16 cellular contexts compared by ENCODE assay signal in the genomic region with DNA sequence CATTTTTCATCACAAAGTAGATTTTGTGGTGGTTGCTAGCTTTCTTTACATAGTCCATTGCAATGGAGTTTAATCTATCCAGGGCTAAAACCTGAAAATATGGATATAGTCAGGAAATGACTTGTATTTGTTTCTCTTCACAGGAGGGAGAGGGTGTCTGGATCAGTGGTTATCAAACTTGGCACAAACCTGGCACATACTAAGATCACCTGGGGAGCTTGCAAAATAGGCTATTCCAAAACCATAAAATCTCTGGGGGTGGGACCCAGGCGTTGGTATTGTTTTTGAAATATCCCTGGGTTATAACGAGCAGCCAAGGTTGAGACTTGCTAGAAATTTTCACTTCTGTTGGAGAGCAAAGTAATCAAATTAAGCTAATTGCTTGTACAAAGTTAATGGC.
"Had no signal": no experiment of that assay in that cellular context is flagged by ENCODE, and none has a peak within 500 bp of the region (broad histone marks: within the 10 kb centered on the region; RNA-seq: fewer than 3 reads in every experiment).

No MANE protein-coding gene starts in this region.

- H3K9ac ChIP-seq: parathyroid adenoma had no signal

- H3K4me3 ChIP-seq: sigmoid colon, stomach had no signal

- DNase-seq: activated CD4-positive, alpha-beta memory T cell treated with anti-CD3 and anti-CD28 coated beads for 36 hours; activated CD4-positive, alpha-beta T cell treated with anti-CD3 and anti-CD28 coated beads for 36 hours; activated naive CD8-positive, alpha-beta T cell treated with anti-CD3 and anti-CD28 coated beads for 36 hours; activated T-cell treated with anti-CD3 and anti-CD28 coated beads for 4 hours; amniotic stem cell; endodermal cell; erythroblast; kidney glomerular epithelial cell; mesendoderm; natural killer cell; sigmoid colon; stimulated activated CD4-positive, alpha-beta T cell treated with anti-CD3 and anti-CD28 coated beads, Interleukin-4, amount 100 ng/mL, for 24 hours; stomach; trophoblast cell had no signal

- H3K36me3 ChIP-seq: sigmoid colon, stomach had no signal

- H3K4me1 ChIP-seq: parathyroid adenoma had no signal

- ATAC-seq: activated CD4-positive, alpha-beta T cell treated with anti-CD3 and anti-CD28 coated beads for 36 hours; natural killer cell; stimulated activated effector memory CD8-positive, alpha-beta T cell treated with anti-CD3 and anti-CD28 coated beads, Interleukin-12 subunit alpha, Interleukin-12 subunit beta, amount 100 ng/mL, for 72 hours had no signal

- H3K27me3 ChIP-seq: sigmoid colon, stomach had no signal

- H3K9me3 ChIP-seq: sigmoid colon, stomach had no signal
